9 cellular contexts compared by ENCODE assay signal in the genomic region with DNA sequence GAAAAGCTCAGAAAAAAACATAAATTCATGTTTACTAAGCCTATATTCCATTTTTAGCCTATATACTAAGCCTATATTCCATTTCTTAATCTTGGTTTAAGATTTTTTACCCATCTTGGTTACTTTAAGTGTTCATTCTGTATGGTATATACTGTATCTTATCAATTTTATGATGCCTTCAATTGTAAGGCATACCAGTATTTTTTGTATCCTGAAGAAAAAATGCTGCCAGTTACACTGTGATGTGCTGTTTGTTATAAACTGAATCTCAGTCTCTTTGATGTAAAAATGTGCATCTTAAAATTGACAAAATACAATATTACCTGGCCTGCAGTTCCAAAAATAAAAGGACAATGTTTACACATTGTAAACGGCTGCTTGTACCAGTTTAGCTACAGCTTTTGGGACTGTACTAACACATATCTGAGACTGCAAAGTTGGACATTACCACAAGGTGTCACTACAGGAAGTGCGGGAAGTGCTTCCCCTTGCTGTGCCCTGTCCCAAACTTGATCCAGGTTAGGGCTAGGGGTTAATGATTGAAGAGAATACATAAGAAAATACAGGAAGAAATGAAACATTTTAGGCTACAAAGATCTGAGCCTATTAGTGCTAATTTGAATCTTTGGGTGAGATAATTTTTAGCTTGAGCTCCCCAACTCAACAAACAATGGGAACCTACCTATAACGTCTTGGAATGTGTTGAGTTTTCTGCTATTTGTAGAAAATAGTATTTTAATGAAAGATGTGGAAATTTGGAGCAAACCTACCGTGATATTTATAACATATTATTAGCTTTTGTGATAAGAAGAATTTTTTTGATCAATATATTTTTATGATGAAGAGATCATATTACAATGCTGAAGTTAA.
DNase-seq lines count a peak whose midpoint lies in the region; ATAC-seq and TF ChIP-seq lines count a peak whose summit lies in the region.
"Had no signal": no experiment of that assay in that cellular context is flagged by ENCODE, and none has a peak within 500 bp of the region (broad histone marks: within the 10 kb centered on the region; RNA-seq: fewer than 3 reads in every experiment).

No MANE protein-coding gene starts in this region.

- in situ Hi-C loops in HAP-1 (cut with MboI; ENCODE audit: low sequenced_read_pairs): no loop called here

- no peak overlapping the region for H3K27ac ChIP-seq in naive thymus-derived CD4-positive, alpha-beta T cell (ENCODE audit: low read depth, low read length)
- H3K27ac ChIP-seq: SJSA1 had no signal

- peaks cover 0 to 5% (median 0%) of the 10 kb centered on the region in 5 donors for H3K36me3 Mint-ChIP-seq in naive thymus-derived CD4-positive, alpha-beta T cell

- H3K4me1 ChIP-seq in HAP-1: no peaks in the 10 kb centered on the region
- no peaks in the 10 kb centered on the region for H3K4me1 ChIP-seq in naive thymus-derived CD4-positive, alpha-beta T cell (ENCODE audit: control insufficient read depth in 2 of 2, insufficient read depth in 2 of 2, low read length in 2 of 2)
- H3K4me1 ChIP-seq: SJSA1 had no signal

- H3K27me3 Mint-ChIP-seq in naive thymus-derived CD4-positive, alpha-beta T cell: peaks cover 0 to 10% (median 5%) of the 10 kb centered on the region in 5 donors

- POLR2A ChIA-PET in GM10248 (lab: Yijun Ruan, JAX): no interaction called here
- POLR2A ChIA-PET in naive thymus-derived CD4-positive, alpha-beta T cell (lab: Charles Lee): interaction anchor here (1.3 kb wide), 1 partner anchor 13 kb away, joined by 3 read pairs; no protein-coding TSS in a partner anchor

- no peak overlapping the region for H3K4me3 ChIP-seq in HAP-1
- no peak overlapping the region for H3K4me3 ChIP-seq in naive thymus-derived CD4-positive, alpha-beta T cell (ENCODE audit: low read length)
- H3K4me3 ChIP-seq: SJSA1 had no signal

- peaks cover 0 to 4% (median 0%) of the 10 kb centered on the region in 7 donors for H3K4me1 Mint-ChIP-seq in naive thymus-derived CD4-positive, alpha-beta T cell

- H3K36me3 ChIP-seq in HAP-1 (replicated peaks): no peaks in the 10 kb centered on the region
- no peaks in the 10 kb centered on the region for H3K36me3 ChIP-seq in naive thymus-derived CD4-positive, alpha-beta T cell (ENCODE audit: control insufficient read depth in 2 of 3, insufficient read depth in 3 of 3, low read length in 3 of 3)
- H3K36me3 ChIP-seq: SJSA1 had no signal

- intact Hi-C loops in naive thymus-derived CD4-positive, alpha-beta T cell (cut with micrococcal nuclease): loop anchor here (1.0 to 5.0 kb wide), 4 partner anchors 24 to 657 kb away; partner anchors contain the start of gene LBR (in 1 of the 2)

- H3K4me3 Mint-ChIP-seq in naive thymus-derived CD4-positive, alpha-beta T cell: no peak overlapping the region

- H3K27ac Mint-ChIP-seq in naive thymus-derived CD4-positive, alpha-beta T cell: no peak overlapping the region

- no peaks in the 10 kb centered on the region for H3K9me3 ChIP-seq in HAP-1
- no peaks in the 10 kb centered on the region for H3K9me3 ChIP-seq in naive thymus-derived CD4-positive, alpha-beta T cell (ENCODE audit: control insufficient read depth in 2 of 3, low read length in 3 of 3)
- H3K9me3 ChIP-seq: SJSA1 had no signal

- TF ChIP-seq CTCF in GM10248 (IDR thresholded peaks at IDR 0.05; ENCODE audit: control extremely low read depth, extremely low read depth, low read depth, missing control alignments) (peak; percentile 65), LNCAP (IDR thresholded peaks at IDR 0.05) (peak; percentile 96)

- ATAC-seq in naive thymus-derived CD4-positive, alpha-beta T cell: peak; percentile 65

- no peaks in the 10 kb centered on the region; the same call in 1 of the 2 replicates for H3K27me3 ChIP-seq in HAP-1 (ENCODE audit: low read depth)
- H3K27me3 ChIP-seq in naive thymus-derived CD4-positive, alpha-beta T cell (ENCODE audit: control insufficient read depth in 2 of 2, insufficient read depth in 2 of 2, low read length in 2 of 2): no peaks in the 10 kb centered on the region
- H3K27me3 ChIP-seq: SJSA1 had no signal

- TF ChIP-seq POLR2A in erythroblast (IDR thresholded peaks at IDR 0.05; ENCODE audit: low read length): no peak

- CTCF ChIA-PET in GM10248 (lab: Yijun Ruan, JAX): interaction anchor here (0.8 to 2.2 kb wide), 18 partner anchors 8 to 806 kb away, joined by 3 to 11 read pairs (median 4); no protein-coding TSS in a partner anchor
- CTCF ChIA-PET in naive thymus-derived CD4-positive, alpha-beta T cell (lab: Charles Lee): interaction anchor here (0.6 to 2.1 kb wide), 12 partner anchors 10 to 668 kb away, joined by 3 to 7 read pairs (median 4); no protein-coding TSS in a partner anchor

- DNase-seq in AG08396 (ENCODE audit: low spot score) (peak; percentile 51), GM10248 (ENCODE audit: extremely low spot score) (peak; percentile 35), HAP-1 (ENCODE audit: low spot score in 2 of 2) (peak; percentile 65 to 70), SK-N-DZ (ENCODE audit: low spot score) (peak; percentile 25), erythroblast (lab: John Stamatoyannopoulos, UW) (peak; percentile 20 to 49), ecto neural progenitor cell (ENCODE audit: low spot score) (no peak)
- DNase-seq in naive thymus-derived CD4-positive, alpha-beta T cell: peak in 5 of 9 donors; percentile 2 to 28 (median 12)

- H3K9me3 Mint-ChIP-seq in naive thymus-derived CD4-positive, alpha-beta T cell: peaks cover 0 to 8% (median 4%) of the 10 kb centered on the region in 11 donors
